12 cellular contexts compared by ENCODE assay signal in the genomic region with DNA sequence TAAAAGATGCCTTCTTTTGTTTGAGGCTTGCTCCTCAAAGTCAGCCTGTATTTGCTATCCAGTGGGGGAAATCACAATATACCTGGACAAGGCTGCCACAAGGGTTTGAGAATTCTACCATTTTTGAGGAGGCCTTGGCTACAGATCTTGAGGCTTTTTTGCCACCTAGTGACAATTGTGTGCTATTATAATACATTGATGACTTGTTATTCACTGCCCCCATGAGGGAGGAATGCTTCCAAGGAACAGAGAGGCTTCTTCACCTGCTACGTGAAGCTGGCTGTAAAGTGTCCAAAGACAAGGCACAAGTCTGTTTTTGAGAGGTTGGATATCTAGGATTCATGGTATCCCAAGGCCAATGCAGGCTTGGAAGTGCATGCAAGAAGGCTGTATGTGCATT.
DNase-seq lines count a peak whose midpoint lies in the region; ATAC-seq, FAIRE-seq and TF ChIP-seq lines count a peak whose summit lies in the region.
"Had no signal": no experiment of that assay in that cellular context is flagged by ENCODE, and none has a peak within 500 bp of the region (broad histone marks: within the 10 kb centered on the region; RNA-seq: fewer than 3 reads in every experiment).

No MANE protein-coding gene starts in this region.

- H2BK12ac ChIP-seq in neuronal stem cell (ENCODE audit: low read length), result no peak overlapping the region

- no peak overlapping the region for H2BK5ac ChIP-seq in neuronal stem cell (ENCODE audit: low read length)

- peaks cover 4 to 8% of the 10 kb centered on the region in 2 donors for H3K27me3 Mint-ChIP-seq in CD8-positive, alpha-beta memory T cell

- peak; percentile 51 for FAIRE-seq in K562 (lab: Jason Lieb, UNC)
- FAIRE-seq: GM18507 had no signal

- H2BK120ac ChIP-seq in neuronal stem cell (ENCODE audit: low read depth, low read length), result no peak overlapping the region

- H3K23ac ChIP-seq in neuronal stem cell (ENCODE audit: low read depth, low read length, poor library complexity), result no peak overlapping the region

- peak; percentile 54 for DNase-seq in EL
- DNase-seq in KBM-7, result peak; percentile 2
- DNase-seq in K562 (ENCODE audit: extremely low read depth in 1 of 4, low spot score in 3 of 4), result peak; percentile 8 to 34 (median 16)
- peak; percentile 32 for DNase-seq in myocyte (ENCODE audit: low read depth)
- no peak for DNase-seq in midbrain (lab: John Stamatoyannopoulos, UW)
- DNase-seq in neuronal stem cell (ENCODE audit: low spot score), result no peak
- DNase-seq in CD8-positive, alpha-beta memory T cell, result no peak
- DNase-seq: activated CD4-positive, CD25-positive, alpha-beta regulatory T cell treated with anti-CD3 and anti-CD28 coated beads, Interleukin-2, amount 50 U/mL, for 72 hours; hypothalamus; NCI-H2081 treated with DMSO at 0.1 percent for 48 hours had no signal

- peak in 1 of 2 experiments; percentile 81; a peak in 2 of 4 replicates for TF ChIP-seq RAD21 in K562 (CRISPR knock-in tag; conservative IDR thresholded peaks at IDR 0.05 in 1 of 2, IDR thresholded peaks at IDR 0.05 in 1 of 2)

- peak; percentile 61; the same call in 2 of the 3 replicates for ATAC-seq in K562
- no peak for ATAC-seq in HG03097 (IDR thresholded peaks at IDR 0.05; ENCODE audit: low FRiP score, unreplicated experiment)

- H3K9me3 ChIP-seq in K562 (replicated peaks; ENCODE audit: control insufficient read depth, insufficient read depth, low read depth, low read length), result no peaks in the 10 kb centered on the region
- peaks cover 6 to 13% of the 10 kb centered on the region in 2 donors for H3K9me3 ChIP-seq in neuronal stem cell (replicated peaks in 1 of 2; ENCODE audit: control insufficient read depth in 2 of 2, insufficient read depth in 1 of 2, low read depth in 1 of 2, low read length in 2 of 2)
- no peaks in the 10 kb centered on the region for H3K9me3 ChIP-seq in CD8-positive, alpha-beta memory T cell (ENCODE audit: low read length)

- CTCF ChIA-PET in K562 (lab: Yijun Ruan, JAX; ENCODE audit: low intra/inter-chr PET ratio), result interaction anchor here (0.8 kb wide), 1 partner anchor 249 kb away, joined by 7 read pairs; no protein-coding TSS in a partner anchor
- CTCF ChIA-PET in CD8-positive, alpha-beta memory T cell (lab: Charles Lee), result no interaction called here

- H3K9ac ChIP-seq in K562 (ENCODE audit: insufficient read depth in 1 of 2, low read depth in 2 of 2, low read length in 2 of 2) (no peak overlapping the region), neuronal stem cell (ENCODE audit: low read depth, low read length, poor library complexity) (no peak overlapping the region)

- no peak overlapping the region for H3K4me3 Mint-ChIP-seq in CD8-positive, alpha-beta memory T cell

- H3K79me1 ChIP-seq in neuronal stem cell (ENCODE audit: low read depth, low read length), result no peaks in the 10 kb centered on the region

- H2AFZ ChIP-seq in K562 (ENCODE audit: low read depth, low read length) (no peak overlapping the region), neuronal stem cell (ENCODE audit: low read length) (no peak overlapping the region)

- no peak overlapping the region for H3K14ac ChIP-seq in neuronal stem cell (ENCODE audit: low read length)

- H3K4me2 ChIP-seq in K562 (ENCODE audit: insufficient read depth, low read length) (no peak overlapping the region), neuronal stem cell (ENCODE audit: insufficient read depth, low read length, poor library complexity, severe bottlenecking) (no peak overlapping the region)

- no peak for TF ChIP-seq POLR2A in K562 (conservative IDR thresholded peaks at IDR 0.05)

- no peak overlapping the region for H2BK15ac ChIP-seq in neuronal stem cell (ENCODE audit: low read length)

- POLR2A ChIA-PET in K562 (lab: Yijun Ruan, JAX), result no interaction called here
- POLR2A ChIA-PET in CD8-positive, alpha-beta memory T cell (lab: Charles Lee), result no interaction called here

- peaks cover 0 to 13% (median 3%) of the 10 kb centered on the region in 5 donors for H3K9me3 Mint-ChIP-seq in CD8-positive, alpha-beta memory T cell

- peaks cover 0 to 2% (median 0%) of the 10 kb centered on the region in 3 donors for H3K4me1 Mint-ChIP-seq in CD8-positive, alpha-beta memory T cell

- no peak overlapping the region for H3K27ac Mint-ChIP-seq in CD8-positive, alpha-beta memory T cell

- no peaks in the 10 kb centered on the region for H3K79me2 ChIP-seq in K562 (ENCODE audit: control insufficient read depth, insufficient read depth, low read length)

- no peaks in the 10 kb centered on the region for H3K9me1 ChIP-seq in K562 (ENCODE audit: control insufficient read depth, insufficient read depth, low read length)

- H3K36me3 Mint-ChIP-seq in CD8-positive, alpha-beta memory T cell, result peaks cover 0 to 5% (median 0%) of the 10 kb centered on the region in 3 donors

- H3K4ac ChIP-seq in neuronal stem cell (ENCODE audit: low read length), result no peak overlapping the region

- no peak overlapping the region for H3K4me3 ChIP-seq in K562
- H3K4me3 ChIP-seq in neuronal stem cell (ENCODE audit: low read length in 2 of 2), result no peak overlapping the region
- H3K4me3 ChIP-seq in CD8-positive, alpha-beta memory T cell (ENCODE audit: low read length), result no peak overlapping the region

- in situ Hi-C loops in KBM-7 (cut with MboI; ENCODE audit: low pct_unique_long_range_greater_than_20kb, low sequenced_read_pairs), result no loop called here
- in situ Hi-C loops in K562 (cut with MboI), result no loop called here

- TF ChIP-seq CTCF in K562 (IDR thresholded peaks at IDR 0.05 in 2 of 3, conservative IDR thresholded peaks at IDR 0.05 in 1 of 3; ENCODE audit: insufficient read depth in 2 of 3, low read depth in 1 of 3, low read length in 3 of 3), result peak; percentile 52 to 92 (median 86)

- H3K36me3 ChIP-seq in K562 (ENCODE audit: control insufficient read depth, insufficient read depth, low read length) (no peaks in the 10 kb centered on the region), neuronal stem cell (replicated peaks in 1 of 2; ENCODE audit: control insufficient read depth in 2 of 2, insufficient read depth in 2 of 2, low read length in 2 of 2) (no peaks in the 10 kb centered on the region)
- H3K36me3 ChIP-seq in CD8-positive, alpha-beta memory T cell (ENCODE audit: insufficient read depth, low read length), result no peaks in the 10 kb centered on the region

- H3K18ac ChIP-seq in neuronal stem cell (ENCODE audit: low read length), result no peak overlapping the region

- H3K27me3 ChIP-seq in K562 (ENCODE audit: control insufficient read depth in 2 of 2, insufficient read depth in 2 of 2, low read length in 2 of 2), result no peaks in the 10 kb centered on the region
- no peaks in the 10 kb centered on the region for H3K27me3 ChIP-seq in neuronal stem cell (ENCODE audit: control insufficient read depth in 3 of 3, insufficient read depth in 3 of 3, low read depth in 1 of 3, low read length in 3 of 3)
- no peaks in the 10 kb centered on the region for H3K27me3 ChIP-seq in CD8-positive, alpha-beta memory T cell (ENCODE audit: insufficient read depth, low read length, poor library complexity, severe bottlenecking)

- intact Hi-C loops in K562 (cut with micrococcal nuclease), result loop anchor here (2.0 kb wide), 1 partner anchor 248 kb away; no protein-coding TSS in a partner anchor

- no peak overlapping the region for H4K8ac ChIP-seq in neuronal stem cell (ENCODE audit: low read depth, low read length)

- H4K91ac ChIP-seq in neuronal stem cell (ENCODE audit: low read depth, low read length, poor library complexity), result no peak overlapping the region

- 0% methylated on average over 1 of the region's 1 CpG for WGBS in K562 (ENCODE audit: insufficient coverage, low coverage, missing lambda C conversion rate)
- no CpG with 5 or more reads among the region's 1 CpG for WGBS in neuronal stem cell (ENCODE audit: extremely low coverage in 2 of 2, insufficient read length in 2 of 2, insufficient replicate concordance in 1 of 2), 2 donors

- H3K27ac ChIP-seq in K562 (ENCODE audit: extremely low read depth, low read depth, low read length) (no peak overlapping the region), neuronal stem cell (replicated peaks; ENCODE audit: low read length) (no peak overlapping the region)
- no peak overlapping the region for H3K27ac ChIP-seq in CD8-positive, alpha-beta memory T cell (ENCODE audit: low read depth, low read length)

- TF ChIP-seq EP300 in K562 (IDR thresholded peaks at IDR 0.05; ENCODE audit: low read length), result no peak

- H3K4me1 ChIP-seq in K562 (replicated peaks in 1 of 2; ENCODE audit: control insufficient read depth in 2 of 2, insufficient read depth in 2 of 2, low read length in 2 of 2), result no peaks in the 10 kb centered on the region
- no peaks in the 10 kb centered on the region for H3K4me1 ChIP-seq in neuronal stem cell (ENCODE audit: control insufficient read depth in 2 of 2, insufficient read depth in 1 of 2, low read depth in 1 of 2, low read length in 2 of 2)
- H3K4me1 ChIP-seq in CD8-positive, alpha-beta memory T cell (ENCODE audit: insufficient read depth, low read length), result no peaks in the 10 kb centered on the region

- no TSS peak for BruUV-seq in K562 (replicated peaks; lab: Mats Ljungman, UMichigan)

- no peaks in the 10 kb centered on the region for H4K20me1 ChIP-seq in K562 (replicated peaks; ENCODE audit: control insufficient read depth, insufficient read depth, low read length)

- H2AK5ac ChIP-seq in neuronal stem cell (ENCODE audit: low read depth, low read length), result no peak overlapping the region

TF ChIP-seq in K562, 482 proteins besides CTCF, POLR2A, EP300 and RAD21 (continues in another document):
- TF ChIP-seq PCBP1 (IDR thresholded peaks at IDR 0.05; ENCODE audit: low read depth, low read length, poor library complexity, severe bottlenecking) (no peak), CBFB (CRISPR knock-in tag; IDR thresholded peaks at IDR 0.05) (no peak), BRD9 (IDR thresholded peaks at IDR 0.05; ENCODE audit: low read depth, partially characterized antibody) (no peak), DDX20 (tag; IDR thresholded peaks at IDR 0.05; ENCODE audit: low read depth) (no peak), STAG1 (CRISPR knock-in tag; IDR thresholded peaks at IDR 0.05; ENCODE audit: borderline replicate concordance) (peak; percentile 28; the same call in 1 of the 2 replicates)
- TF ChIP-seq, protein P1, sequence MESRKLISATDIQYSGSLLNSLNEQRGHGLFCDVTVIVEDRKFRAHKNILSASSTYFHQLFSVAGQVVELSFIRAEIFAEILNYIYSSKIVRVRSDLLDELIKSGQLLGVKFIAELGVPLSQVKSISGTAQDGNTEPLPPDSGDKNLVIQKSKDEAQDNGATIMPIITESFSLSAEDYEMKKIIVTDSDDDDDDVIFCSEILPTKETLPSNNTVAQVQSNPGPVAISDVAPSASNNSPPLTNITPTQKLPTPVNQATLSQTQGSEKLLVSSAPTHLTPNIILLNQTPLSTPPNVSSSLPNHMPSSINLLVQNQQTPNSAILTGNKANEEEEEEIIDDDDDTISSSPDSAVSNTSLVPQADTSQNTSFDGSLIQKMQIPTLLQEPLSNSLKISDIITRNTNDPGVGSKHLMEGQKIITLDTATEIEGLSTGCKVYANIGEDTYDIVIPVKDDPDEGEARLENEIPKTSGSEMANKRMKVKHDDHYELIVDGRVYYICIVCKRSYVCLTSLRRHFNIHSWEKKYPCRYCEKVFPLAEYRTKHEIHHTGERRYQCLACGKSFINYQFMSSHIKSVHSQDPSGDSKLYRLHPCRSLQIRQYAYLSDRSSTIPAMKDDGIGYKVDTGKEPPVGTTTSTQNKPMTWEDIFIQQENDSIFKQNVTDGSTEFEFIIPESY (CRISPR knock-in tag; IDR thresholded peaks at IDR 0.05), result no peak

Comparison
In these comparisons a context has a peak if more than half of its experiments do, and no peak if none do; other contexts are left out.
1. DNase-seq: peak in EL (single experiment), KBM-7 (single experiment), K562 (4 of 4) and myocyte (single experiment); none in midbrain (single experiment), neuronal stem cell (single experiment) and CD8-positive, alpha-beta memory T cell (0 of 5).